In the genomic region with DNA sequence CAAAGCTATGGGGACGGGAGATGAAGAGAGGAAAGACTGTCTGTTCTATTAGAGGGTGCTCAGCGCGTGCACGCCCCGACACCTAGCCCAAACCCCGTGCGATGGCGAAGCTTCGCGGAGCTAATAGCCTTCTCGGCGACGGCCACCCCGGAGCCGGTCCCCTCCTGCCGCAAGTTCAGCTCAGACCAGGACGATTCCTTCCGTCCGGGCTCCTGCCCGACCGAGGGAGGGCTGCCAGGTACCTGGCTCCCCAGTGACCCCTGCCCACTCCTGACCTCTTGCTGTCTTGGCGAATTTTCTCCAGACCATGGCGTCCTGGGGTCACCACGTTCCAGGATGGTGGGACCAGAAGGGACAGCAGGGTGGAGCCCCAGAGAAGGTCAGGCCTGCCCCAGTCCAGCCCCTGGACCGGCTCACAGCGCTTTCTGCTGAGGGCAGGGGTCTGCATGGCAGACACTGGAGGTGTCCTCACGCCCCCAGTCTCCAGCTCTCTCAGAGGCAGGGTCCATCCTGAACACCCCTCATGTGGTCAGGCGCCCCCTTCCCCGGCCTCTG, we compare ENCODE assay signal across 2 cellular contexts.
TF ChIP-seq lines count a peak whose summit lies in the region.

No MANE protein-coding gene starts in this region.

TF ChIP-seq in SK-N-SH treated with all-trans-retinoic acid at 6 μM for 48 hours, 23 proteins besides CTCF, POLR2A, EP300 and RAD21 (continued from another document):
- TF ChIP-seq, protein P1, sequence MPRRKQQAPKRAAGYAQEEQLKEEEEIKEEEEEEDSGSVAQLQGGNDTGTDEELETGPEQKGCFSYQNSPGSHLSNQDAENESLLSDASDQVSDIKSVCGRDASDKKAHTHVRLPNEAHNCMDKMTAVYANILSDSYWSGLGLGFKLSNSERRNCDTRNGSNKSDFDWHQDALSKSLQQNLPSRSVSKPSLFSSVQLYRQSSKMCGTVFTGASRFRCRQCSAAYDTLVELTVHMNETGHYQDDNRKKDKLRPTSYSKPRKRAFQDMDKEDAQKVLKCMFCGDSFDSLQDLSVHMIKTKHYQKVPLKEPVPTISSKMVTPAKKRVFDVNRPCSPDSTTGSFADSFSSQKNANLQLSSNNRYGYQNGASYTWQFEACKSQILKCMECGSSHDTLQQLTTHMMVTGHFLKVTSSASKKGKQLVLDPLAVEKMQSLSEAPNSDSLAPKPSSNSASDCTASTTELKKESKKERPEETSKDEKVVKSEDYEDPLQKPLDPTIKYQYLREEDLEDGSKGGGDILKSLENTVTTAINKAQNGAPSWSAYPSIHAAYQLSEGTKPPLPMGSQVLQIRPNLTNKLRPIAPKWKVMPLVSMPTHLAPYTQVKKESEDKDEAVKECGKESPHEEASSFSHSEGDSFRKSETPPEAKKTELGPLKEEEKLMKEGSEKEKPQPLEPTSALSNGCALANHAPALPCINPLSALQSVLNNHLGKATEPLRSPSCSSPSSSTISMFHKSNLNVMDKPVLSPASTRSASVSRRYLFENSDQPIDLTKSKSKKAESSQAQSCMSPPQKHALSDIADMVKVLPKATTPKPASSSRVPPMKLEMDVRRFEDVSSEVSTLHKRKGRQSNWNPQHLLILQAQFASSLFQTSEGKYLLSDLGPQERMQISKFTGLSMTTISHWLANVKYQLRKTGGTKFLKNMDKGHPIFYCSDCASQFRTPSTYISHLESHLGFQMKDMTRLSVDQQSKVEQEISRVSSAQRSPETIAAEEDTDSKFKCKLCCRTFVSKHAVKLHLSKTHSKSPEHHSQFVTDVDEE (CRISPR knock-in tag; IDR thresholded peaks at IDR 0.05) = no peak
- TF ChIP-seq ZNF8 (CRISPR knock-in tag; IDR thresholded peaks at IDR 0.05) (no peak), CREB5 (CRISPR knock-in tag; IDR thresholded peaks at IDR 0.05; ENCODE audit: low read depth) (no peak), SNAI2 (CRISPR knock-in tag; IDR thresholded peaks at IDR 0.05) (no peak)

TF ChIP-seq in SK-N-SH, 30 proteins besides CTCF, POLR2A, EP300 and RAD21 (continued from another document):
- TF ChIP-seq ZBTB33 (IDR thresholded peaks at IDR 0.05; ENCODE audit: borderline replicate concordance, low read depth) = no peak
- TF ChIP-seq GABPA (IDR thresholded peaks at IDR 0.05; ENCODE audit: low read depth) = no peak
- no peak for TF ChIP-seq NFIC (IDR thresholded peaks at IDR 0.05; ENCODE audit: borderline replicate concordance)
- TF ChIP-seq PBX3 (IDR thresholded peaks at IDR 0.05) = no peak
- TF ChIP-seq MXI1 (IDR thresholded peaks at IDR 0.05; ENCODE audit: low read depth, low read length) = no peak
- TF ChIP-seq MAX (IDR thresholded peaks at IDR 0.05; ENCODE audit: low read depth) = no peak
- no peak for TF ChIP-seq TCF12 (IDR thresholded peaks at IDR 0.05)
- TF ChIP-seq NRF1 (IDR thresholded peaks at IDR 0.05; ENCODE audit: low read depth, low read length) = no peak
- no peak for TF ChIP-seq FOSL2 (IDR thresholded peaks at IDR 0.05; ENCODE audit: borderline replicate concordance, low read depth)
- no peak for TF ChIP-seq ELF1 (IDR thresholded peaks at IDR 0.05)
- TF ChIP-seq RCOR1 (IDR thresholded peaks at IDR 0.05; ENCODE audit: low read length) = no peak
